In genomic region chr3:46845397-46845859, GRCh38 we compare ENCODE assay signal across 8 cellular contexts. TPM values are rescaled to one million over a fixed set of nuclear protein-coding genes. Genes with fewer than 3 reads are reported as not detected.
DNase-seq lines count a peak whose midpoint lies in the region; ATAC-seq and TF ChIP-seq lines count a peak whose summit lies in the region.

No MANE protein-coding gene starts in this region.

- peaks cover 13% of the 10 kb centered on the region for H3K4me1 ChIP-seq in mucosa of stomach (ENCODE audit: control insufficient read depth, insufficient read depth, low read length)

- peak overlapping the region; percentile 65 for H3K4me3 ChIP-seq in GM12875 (ENCODE audit: low read depth, low read length)
- H3K4me3 ChIP-seq in epithelial cell of proximal tubule (ENCODE audit: low read depth, low read length), result peak overlapping the region; percentile 59
- no peak overlapping the region for H3K4me3 ChIP-seq in mucosa of stomach (ENCODE audit: low read length)

- peak overlapping the region; percentile 55 for H3K9ac ChIP-seq in mucosa of stomach (ENCODE audit: low read length)

- POLR2A ChIA-PET in RWPE1 (lab: Yijun Ruan, JAX; ENCODE audit: low non-redundant PET), result no interaction called here

- peak overlapping the region; percentile 32 for H3K27ac ChIP-seq in RWPE1

- DNase-seq in RWPE1 (ENCODE audit: low spot score), result no peak
- no peak for DNase-seq in epithelial cell of proximal tubule (ENCODE audit: low read depth)
- DNase-seq in RKO (ENCODE audit: low spot score), result no peak
- DNase-seq in DMS79 (lab: John Stamatoyannopoulos, UW), result no peak
- no peak for DNase-seq in NCI-H1048 (lab: John Stamatoyannopoulos, UW)

- no peaks in the 10 kb centered on the region for H3K36me3 ChIP-seq in mucosa of stomach (ENCODE audit: control insufficient read depth, insufficient read depth, low read length)

- ATAC-seq in HG02571 (IDR thresholded peaks at IDR 0.05; ENCODE audit: unreplicated experiment), result peak; percentile 56

- peaks cover 15% of the 10 kb centered on the region for H3K27me3 ChIP-seq in mucosa of stomach (ENCODE audit: control insufficient read depth, insufficient read depth, low read length)

- TF ChIP-seq CTCF in GM12875 (IDR thresholded peaks at IDR 0.05; ENCODE audit: borderline replicate concordance, insufficient read depth, low read depth, low read length) (no peak), RWPE1 (conservative IDR thresholded peaks at IDR 0.05; ENCODE audit: low read depth) (no peak), epithelial cell of proximal tubule (conservative IDR thresholded peaks at IDR 0.05; ENCODE audit: low read depth, low read length) (no peak)

- CTCF ChIA-PET in RWPE1 (lab: Yijun Ruan, JAX), result no interaction called here

- H3K9me3 ChIP-seq in mucosa of stomach (ENCODE audit: control insufficient read depth, low read length), result no peaks in the 10 kb centered on the region

RNA-seq across cellular contexts. Expression of gene MYL3, which starts 17.8 kb away (rescaled TPM):
- total RNA-seq in epithelial cell of proximal tubule, result 4.2 TPM in 1 of 2 replicates, not detected in the other

RNA-seq across cellular contexts. Expression of gene PTH1R, which starts 32.1 kb away (rescaled TPM):
- 1.2 and 11.5 TPM in 2 replicates for total RNA-seq in epithelial cell of proximal tubule
